ENCODE assay signal across 18 cellular contexts in genomic region chr3:41234823-41235722, GRCh38. TPM values are rescaled to one million over a fixed set of nuclear protein-coding genes. Genes with fewer than 3 reads are reported as not detected.
DNase-seq lines count a peak whose midpoint lies in the region; ATAC-seq, FAIRE-seq and TF ChIP-seq lines count a peak whose summit lies in the region.
"Had no signal": no experiment of that assay in that cellular context is flagged by ENCODE, and none has a peak within 500 bp of the region (broad histone marks: within the 10 kb centered on the region; RNA-seq: fewer than 3 reads in every experiment).

No MANE protein-coding gene starts in this region.

- no peak overlapping the region for H3K4me3 Mint-ChIP-seq in GM23338

- H3K4me1 Mint-ChIP-seq in GM23338: peaks cover 48% of the 10 kb centered on the region

- 58 to 67% methylated on average over 6 of the region's 6 CpGs for WGBS in pancreas, 2 donors

- H4K20me1 ChIP-seq in GM23338 (replicated peaks; ENCODE audit: insufficient read depth): peaks cover 18% of the 10 kb centered on the region

- H3K27ac Mint-ChIP-seq in GM23338: no peak overlapping the region

- H2AFZ ChIP-seq in GM23338: no peak overlapping the region

- H3K4me3 ChIP-seq in GM23338 (no peak overlapping the region), fibroblast of mammary gland (ENCODE audit: control insufficient read depth, low read depth, low read length) (no peak overlapping the region), pancreas (no peak overlapping the region)
- H3K4me3 ChIP-seq: BLaER1 treated with 17β-estradiol and CSF1 and Interleukin-3, amounts not matched to agents 10 nM and 100 nM; vagina had no signal

- DNase-seq in GM23338 (ENCODE audit: low spot score) (peak; percentile 42), NCI-H69 (lab: John Stamatoyannopoulos, UW) (peak; percentile 28), fibroblast of mammary gland (ENCODE audit: low read depth) (peak; percentile 66), pancreas (no peak), NCI-H1417 treated with DMSO at 0.1 percent for 48 hours (lab: John Stamatoyannopoulos, UW) (no peak), Kasumi-1 (lab: John Stamatoyannopoulos, UW) (no peak)
- DNase-seq in stimulated activated CD4-positive, alpha-beta T cell treated with anti-CD3 and anti-CD28 coated beads, Interleukin-1b, Interleukin-23, amount 100 ng/mL, for 48 hours: no peak
- DNase-seq: activated CD4-positive, alpha-beta T cell treated with anti-CD3 and anti-CD28 coated beads, Interleukin-2, amount 50 U/mL, for 4 hours; KBM-7; kidney; NCI-H146; NCI-H774; right cardiac atrium; stimulated activated CD4-positive, alpha-beta T cell treated with anti-CD3 and anti-CD28 coated beads, Interleukin-4, amount 100 ng/mL, for 24 hours; T1000 had no signal

- H3K27me3 ChIP-seq in GM23338 (ENCODE audit: insufficient read depth): no peaks in the 10 kb centered on the region
- H3K27me3 ChIP-seq in pancreas: no peaks in the 10 kb centered on the region
- H3K27me3 ChIP-seq: BLaER1 treated with 17β-estradiol and CSF1 and Interleukin-3, amounts not matched to agents 10 nM and 100 nM; vagina had no signal

- H3K36me3 Mint-ChIP-seq in GM23338 (ENCODE audit: low read depth): peaks cover 100% of the 10 kb centered on the region

- ATAC-seq in GM23338 (peak; percentile 69), pancreas (peak in 3 of 4 donors; percentile 33 to 66 (median 50))
- ATAC-seq: right cardiac atrium, Right ventricle myocardium inferior had no signal

- intact Hi-C loops in pancreas (cut with DNase I): no loop called here

- H3K27me3 Mint-ChIP-seq in GM23338 (ENCODE audit: insufficient read depth, low read depth, poor library complexity): peaks cover 6% of the 10 kb centered on the region

- TF ChIP-seq CTCF in GM23338 (conservative IDR thresholded peaks at IDR 0.05; ENCODE audit: low read depth in 2 of 2): no peak
- no peak for TF ChIP-seq CTCF in fibroblast of mammary gland (conservative IDR thresholded peaks at IDR 0.05; ENCODE audit: control insufficient read depth, insufficient read depth, low read depth, low read length)
- TF ChIP-seq CTCF in pancreas (IDR thresholded peaks at IDR 0.05): no peak

- peaks cover 63% of the 10 kb centered on the region for H3K36me3 ChIP-seq in GM23338 (ENCODE audit: insufficient read depth)
- H3K36me3 ChIP-seq in pancreas: peaks cover 23 to 75% (median 43%) of the 10 kb centered on the region in 3 donors

- peaks cover 30% of the 10 kb centered on the region for H3K79me2 ChIP-seq in GM23338 (replicated peaks; ENCODE audit: insufficient read depth)

- no peaks in the 10 kb centered on the region for H3K9me3 Mint-ChIP-seq in GM23338

- peak overlapping the region; percentile 36; the same call in 1 of the 2 replicates for H3K4me2 ChIP-seq in GM23338
- H3K4me2 ChIP-seq: BLaER1 treated with 17β-estradiol and CSF1 and Interleukin-3, amounts not matched to agents 10 nM and 100 nM had no signal

- peaks cover 37% of the 10 kb centered on the region for H3K4me1 ChIP-seq in GM23338 (ENCODE audit: insufficient read depth)
- peaks cover 0 to under 1% (median 0%) of the 10 kb centered on the region in 3 donors for H3K4me1 ChIP-seq in pancreas
- H3K4me1 ChIP-seq: BLaER1 treated with 17β-estradiol and CSF1 and Interleukin-3, amounts not matched to agents 10 nM and 100 nM had no signal

- H3K27ac ChIP-seq in GM23338 (ENCODE audit: low read depth) (peak overlapping the region; percentile 24; the same call in 1 of the 2 replicates), pancreas (no peak overlapping the region)
- H3K27ac ChIP-seq: BLaER1 treated with 17β-estradiol and CSF1 and Interleukin-3, amounts not matched to agents 10 nM and 100 nM; vagina had no signal

- no peaks in the 10 kb centered on the region; the same call in 1 of the 2 replicates for H3F3A ChIP-seq in GM23338 (replicated peaks; ENCODE audit: low read depth)

- no peak for FAIRE-seq in pancreas (lab: Jason Lieb, UNC)
- FAIRE-seq: kidney had no signal

- no peaks in the 10 kb centered on the region for H3K9me3 ChIP-seq in pancreas
- H3K9me3 ChIP-seq: BLaER1 treated with 17β-estradiol and CSF1 and Interleukin-3, amounts not matched to agents 10 nM and 100 nM; vagina had no signal

- H3K9me2 ChIP-seq in GM23338 (ENCODE audit: insufficient read depth): no peaks in the 10 kb centered on the region

TF ChIP-seq in GM23338, 12 proteins besides CTCF, POLR2A, EP300 and RAD21:
- TF ChIP-seq JUNB (IDR thresholded peaks at IDR 0.05; ENCODE audit: unreplicated experiment) (no peak), REST (IDR thresholded peaks at IDR 0.05; ENCODE audit: unreplicated experiment) (no peak), STAT1 (IDR thresholded peaks at IDR 0.05; ENCODE audit: unreplicated experiment) (no peak), ZNF114 (CRISPR knock-in tag; IDR thresholded peaks at IDR 0.05) (no peak)

RNA-seq across cellular contexts. Expression of gene CTNNB1, which starts 35.8 kb away (rescaled TPM):
- total RNA-seq in GM23338 (2014; rRNA removed; shearing (Covaris generic)): 558 and 566 TPM in 2 replicates
- 84.3 and 89.4 TPM in 2 replicates for polyA plus RNA-seq in GM23338 (2016; fragmentation: Nextera tagmentation; extraction: Ambion mirVana)
- 100 to 1,000 TPM in 4 of 6 donors, 10 to 100 TPM in 2; 90.1 to 228 (median 126) TPM for total RNA-seq in pancreas
- polyA plus RNA-seq in pancreas: 10 to 100 TPM; 51.7 to 79.9 TPM

Comparison
In these comparisons a context has a peak if more than half of its experiments do, and no peak if none do; other contexts are left out.
1. DNase-seq: peak in GM23338 (single experiment), NCI-H69 (single experiment) and fibroblast of mammary gland (single experiment); none in pancreas (0 of 6), stimulated activated CD4-positive, alpha-beta T cell treated with anti-CD3 and anti-CD28 coated beads, Interleukin-1b, Interleukin-23, amount 100 ng/mL, for 48 hours (single experiment), NCI-H1417 treated with DMSO at 0.1 percent for 48 hours (single experiment) and Kasumi-1 (0 of 2).